ENCODE assay signal across 20 cellular contexts in genomic region chr12:109953656-109954055, GRCh38. TPM values are rescaled to one million over a fixed set of nuclear protein-coding genes. Genes with fewer than 3 reads are reported as not detected.
DNase-seq lines count a peak whose midpoint lies in the region; ATAC-seq and TF ChIP-seq lines count a peak whose summit lies in the region.
"Had no signal": no experiment of that assay in that cellular context is flagged by ENCODE, and none has a peak within 500 bp of the region (broad histone marks: within the 10 kb centered on the region; RNA-seq: fewer than 3 reads in every experiment).

No MANE protein-coding gene starts in this region.

- H3K4me1 ChIP-seq in right atrium auricular region (peaks cover 0 to 46% of the 10 kb centered on the region in 2 donors), foreskin keratinocyte (no peaks in the 10 kb centered on the region)

- H3K27ac Mint-ChIP-seq in activated CD8-positive, alpha-beta T cell treated with anti-CD3 and anti-CD28 coated beads for 36 hours = peak overlapping the region; percentile 59
- peak overlapping the region; percentile 19 for H3K27ac Mint-ChIP-seq in glutamatergic neuron (ENCODE audit: unreplicated experiment)
- H3K27ac Mint-ChIP-seq in stimulated activated memory B cell treated with anti-CD40 and anti-IgM and Interleukin-4, amounts not matched to agents 10 μg/mL and 1 μg/mL and 100 μg/mL, for 72 hours = peak overlapping the region; percentile 77
- H3K27ac Mint-ChIP-seq: stimulated activated naive CD8-positive, alpha-beta T cell treated with anti-CD3 and anti-CD28 coated beads, Interleukin-15, Interleukin-2, amounts not matched to agents 100 ng/mL and 50 ng/mL, for 24 hours had no signal

- H3K27ac ChIP-seq in right atrium auricular region (peak overlapping the region; percentile 75 to 89), foreskin keratinocyte (no peak overlapping the region)
- H3K27ac ChIP-seq: GM23248, vagina had no signal

- no peaks in the 10 kb centered on the region for H3K9me3 ChIP-seq in right atrium auricular region
- H3K9me3 ChIP-seq: adrenal gland, MG63, Peyer's patch, vagina had no signal

- no peak for ATAC-seq in left ventricle myocardium superior
- ATAC-seq in activated CD8-positive, alpha-beta T cell treated with anti-CD3 and anti-CD28 coated beads for 36 hours = no peak
- no peak for ATAC-seq in stimulated activated memory B cell treated with anti-CD40 and anti-IgM and Interleukin-4, amounts not matched to agents 10 μg/mL and 1 μg/mL and 100 μg/mL, for 72 hours
- no peak for ATAC-seq in foreskin keratinocyte
- no peak for ATAC-seq in HG03045 (IDR thresholded peaks at IDR 0.05; ENCODE audit: unreplicated experiment)
- ATAC-seq: SK-N-SH treated with all-trans-retinoic acid at 6 μM for 48 hours had no signal

- no peak overlapping the region for H3K4me3 ChIP-seq in right atrium auricular region
- H3K4me3 ChIP-seq: adrenal gland, GM23248, MG63, Peyer's patch, vagina had no signal

- H3K9me3 Mint-ChIP-seq in activated CD8-positive, alpha-beta T cell treated with anti-CD3 and anti-CD28 coated beads for 36 hours = no peaks in the 10 kb centered on the region
- peaks cover 2% of the 10 kb centered on the region for H3K9me3 Mint-ChIP-seq in glutamatergic neuron (ENCODE audit: unreplicated experiment)
- H3K9me3 Mint-ChIP-seq in stimulated activated memory B cell treated with anti-CD40 and anti-IgM and Interleukin-4, amounts not matched to agents 10 μg/mL and 1 μg/mL and 100 μg/mL, for 72 hours = no peaks in the 10 kb centered on the region
- H3K9me3 Mint-ChIP-seq: central memory CD8-positive, alpha-beta T cell; neural crest cell; stimulated activated naive CD8-positive, alpha-beta T cell treated with anti-CD3 and anti-CD28 coated beads, Interleukin-15, Interleukin-2, amounts not matched to agents 100 ng/mL and 50 ng/mL, for 24 hours had no signal

- H3K27me3 Mint-ChIP-seq in activated CD8-positive, alpha-beta T cell treated with anti-CD3 and anti-CD28 coated beads for 36 hours = no peaks in the 10 kb centered on the region
- H3K27me3 Mint-ChIP-seq in glutamatergic neuron (ENCODE audit: unreplicated experiment) = peaks cover 3% of the 10 kb centered on the region
- no peaks in the 10 kb centered on the region for H3K27me3 Mint-ChIP-seq in stimulated activated memory B cell treated with anti-CD40 and anti-IgM and Interleukin-4, amounts not matched to agents 10 μg/mL and 1 μg/mL and 100 μg/mL, for 72 hours
- H3K27me3 Mint-ChIP-seq: central memory CD8-positive, alpha-beta T cell; stimulated activated naive CD8-positive, alpha-beta T cell treated with anti-CD3 and anti-CD28 coated beads, Interleukin-15, Interleukin-2, amounts not matched to agents 100 ng/mL and 50 ng/mL, for 24 hours had no signal

- TF ChIP-seq CTCF in right atrium auricular region (IDR thresholded peaks at IDR 0.05) (no peak), glutamatergic neuron (IDR thresholded peaks at IDR 0.05; ENCODE audit: partially characterized antibody, unreplicated experiment) (no peak), foreskin keratinocyte (conservative IDR thresholded peaks at IDR 0.05) (no peak)
- no peak for TF ChIP-seq CTCF in activated CD8-positive, alpha-beta T cell treated with anti-CD3 and anti-CD28 coated beads for 36 hours (IDR thresholded peaks at IDR 0.05)

- CTCF ChIA-PET in activated CD8-positive, alpha-beta T cell treated with anti-CD3 and anti-CD28 coated beads for 36 hours (lab: Charles Lee) = interaction anchor here (1.0 kb wide), 1 partner anchor 10 kb away, joined by 3 read pairs; no protein-coding TSS in a partner anchor

- POLR2A ChIA-PET in activated CD8-positive, alpha-beta T cell treated with anti-CD3 and anti-CD28 coated beads for 36 hours (lab: Charles Lee) = interaction anchor here (1.7 kb wide), 1 partner anchor 13 kb away, joined by 4 read pairs; no protein-coding TSS in a partner anchor

- no peak for DNase-seq in right atrium auricular region (ENCODE audit: low spot score)
- no peak for DNase-seq in left ventricle myocardium superior
- no peak for DNase-seq in activated CD8-positive, alpha-beta T cell treated with anti-CD3 and anti-CD28 coated beads for 36 hours
- no peak for DNase-seq in glutamatergic neuron
- no peak for DNase-seq in foreskin keratinocyte
- no peak for DNase-seq in NCI-H187 treated with DMSO at 0.1 percent for 48 hours (lab: John Stamatoyannopoulos, UW)
- DNase-seq: activated CD4-positive, alpha-beta T cell treated with anti-CD3 and anti-CD28 coated beads for 1 hour; adrenal gland; COR-L47; GM23248; MG63; NCI-H146; Peyer's patch had no signal

- H3K27me3 ChIP-seq in right atrium auricular region (no peaks in the 10 kb centered on the region), foreskin keratinocyte (no peaks in the 10 kb centered on the region)
- H3K27me3 ChIP-seq: adrenal gland, MG63, Peyer's patch, vagina had no signal

- peaks cover 4% of the 10 kb centered on the region for H3K4me1 Mint-ChIP-seq in activated CD8-positive, alpha-beta T cell treated with anti-CD3 and anti-CD28 coated beads for 36 hours (ENCODE audit: low read depth)
- H3K4me1 Mint-ChIP-seq in glutamatergic neuron (ENCODE audit: low read depth, unreplicated experiment) = peaks cover 15% of the 10 kb centered on the region
- peaks cover 20% of the 10 kb centered on the region for H3K4me1 Mint-ChIP-seq in stimulated activated memory B cell treated with anti-CD40 and anti-IgM and Interleukin-4, amounts not matched to agents 10 μg/mL and 1 μg/mL and 100 μg/mL, for 72 hours
- H3K4me1 Mint-ChIP-seq: central memory CD8-positive, alpha-beta T cell had no signal

- H3K36me3 Mint-ChIP-seq in activated CD8-positive, alpha-beta T cell treated with anti-CD3 and anti-CD28 coated beads for 36 hours (ENCODE audit: low read depth) = peaks cover 36% of the 10 kb centered on the region
- H3K36me3 Mint-ChIP-seq in glutamatergic neuron (ENCODE audit: unreplicated experiment) = no peaks in the 10 kb centered on the region
- peaks cover 50% of the 10 kb centered on the region for H3K36me3 Mint-ChIP-seq in stimulated activated memory B cell treated with anti-CD40 and anti-IgM and Interleukin-4, amounts not matched to agents 10 μg/mL and 1 μg/mL and 100 μg/mL, for 72 hours

- H3K4me3 Mint-ChIP-seq in activated CD8-positive, alpha-beta T cell treated with anti-CD3 and anti-CD28 coated beads for 36 hours = no peak overlapping the region
- no peak overlapping the region for H3K4me3 Mint-ChIP-seq in glutamatergic neuron (ENCODE audit: unreplicated experiment)
- no peak overlapping the region for H3K4me3 Mint-ChIP-seq in stimulated activated memory B cell treated with anti-CD40 and anti-IgM and Interleukin-4, amounts not matched to agents 10 μg/mL and 1 μg/mL and 100 μg/mL, for 72 hours
- H3K4me3 Mint-ChIP-seq: central memory CD8-positive, alpha-beta T cell; neural crest cell; stimulated activated naive CD8-positive, alpha-beta T cell treated with anti-CD3 and anti-CD28 coated beads, Interleukin-15, Interleukin-2, amounts not matched to agents 100 ng/mL and 50 ng/mL, for 24 hours had no signal

- H3K36me3 ChIP-seq in right atrium auricular region = peaks cover 80% of the 10 kb centered on the region

- intact Hi-C loops in left ventricle myocardium superior (cut with micrococcal nuclease) = no loop called here
- intact Hi-C loops in activated CD8-positive, alpha-beta T cell treated with anti-CD3 and anti-CD28 coated beads for 36 hours (cut with micrococcal nuclease) = no loop called here

RNA-seq across cellular contexts. Expression of gene GIT2, which starts 42.5 kb away (rescaled TPM):
- 10 to 100 TPM; 24.8 to 26.8 TPM for total RNA-seq in right atrium auricular region
- total RNA-seq in left ventricle myocardium superior = 41.4 TPM
- 10 to 100 TPM; 49.2 to 49.6 TPM for total RNA-seq in activated CD8-positive, alpha-beta T cell treated with anti-CD3 and anti-CD28 coated beads for 36 hours
- total RNA-seq in glutamatergic neuron (ENCODE audit: unreplicated experiment) = 54.9 TPM
- total RNA-seq in foreskin keratinocyte = 28.7 and 33.1 TPM in 2 replicates
- 9.4 and 9.5 TPM in 2 replicates for polyA plus RNA-seq in foreskin keratinocyte

RNA-seq across cellular contexts. Expression of gene ANKRD13A, which starts 45.6 kb away (rescaled TPM):
- 10 to 100 TPM; 26.0 to 31.8 TPM for total RNA-seq in right atrium auricular region
- total RNA-seq in left ventricle myocardium superior = 24.4 TPM
- 10 to 100 TPM; 33.4 to 37.5 TPM for total RNA-seq in activated CD8-positive, alpha-beta T cell treated with anti-CD3 and anti-CD28 coated beads for 36 hours
- 139 TPM for total RNA-seq in glutamatergic neuron (ENCODE audit: unreplicated experiment)
- total RNA-seq in foreskin keratinocyte = 76.2 and 76.5 TPM in 2 replicates
- 23.2 and 29.2 TPM in 2 replicates for polyA plus RNA-seq in foreskin keratinocyte

RNA-seq across cellular contexts. Expression of gene TCHP, which starts 53.6 kb away (rescaled TPM):
- total RNA-seq in right atrium auricular region (1 to 10 TPM; 6.4 to 9.4 TPM), left ventricle myocardium superior (11.4 TPM), glutamatergic neuron (ENCODE audit: unreplicated experiment) (31.7 TPM), foreskin keratinocyte (15.6 and 18.1 TPM in 2 replicates)
- 10 to 100 TPM; 19.9 to 21.0 TPM for total RNA-seq in activated CD8-positive, alpha-beta T cell treated with anti-CD3 and anti-CD28 coated beads for 36 hours
- 10.7 and 11.2 TPM in 2 replicates for polyA plus RNA-seq in foreskin keratinocyte

Comparison
In these comparisons a context has a peak if more than half of its experiments do, and no peak if none do; other contexts are left out.
1. H3K27ac Mint-ChIP-seq: peak in every context shown above with its lines; median percentile 77 in stimulated activated memory B cell treated with anti-CD40 and anti-IgM and Interleukin-4, amounts not matched to agents 10 μg/mL and 1 μg/mL and 100 μg/mL, for 72 hours; 59 in activated CD8-positive, alpha-beta T cell treated with anti-CD3 and anti-CD28 coated beads for 36 hours; 19 in glutamatergic neuron.